Comparison of ENCODE assay signal across 8 cellular contexts in genomic region chr22:49930596-49931412, GRCh38. TPM values are rescaled to one million over a fixed set of nuclear protein-coding genes. Genes with fewer than 3 reads are reported as not detected.
DNase-seq lines count a peak whose midpoint lies in the region; ATAC-seq, FAIRE-seq and TF ChIP-seq lines count a peak whose summit lies in the region.

No MANE protein-coding gene starts in this region.

- H3K4me3 ChIP-seq in PC-3 (ENCODE audit: low read length) (no peak overlapping the region), adipocyte (ENCODE audit: low read length) (no peak overlapping the region), small intestine (ENCODE audit: low read depth in 1 of 2, low read length in 2 of 2) (no peak overlapping the region)

- no peak overlapping the region for H3K27ac ChIP-seq in PC-3 (ENCODE audit: low read length)
- peak overlapping the region in 1 of 2 donors; percentile 68 for H3K27ac ChIP-seq in small intestine (ENCODE audit: low read depth in 1 of 2, low read length in 1 of 2)

- CTCF ChIA-PET in PC-3 (lab: Charles Lee), result interaction anchor here (0.5 to 1.6 kb wide), 2 partner anchors 99 to 180 kb away, joined by 6 to 15 read pairs; no protein-coding TSS in a partner anchor

- H3K27me3 ChIP-seq in PC-3 (ENCODE audit: low read length), result no peaks in the 10 kb centered on the region
- no peaks in the 10 kb centered on the region for H3K27me3 ChIP-seq in adipocyte (replicated peaks; ENCODE audit: control insufficient read depth, insufficient read depth, low read length)
- H3K27me3 ChIP-seq in small intestine (ENCODE audit: control insufficient read depth in 2 of 2, insufficient read depth in 2 of 2, low read length in 2 of 2), result no peaks in the 10 kb centered on the region

- no TSS peak for BruUV-seq in PC-3 (replicated peaks; lab: Mats Ljungman, UMichigan)

- H3K9me3 ChIP-seq in PC-3 (ENCODE audit: low read length), result no peaks in the 10 kb centered on the region
- no peaks in the 10 kb centered on the region for H3K9me3 ChIP-seq in adipocyte (ENCODE audit: control insufficient read depth, low read length)
- H3K9me3 ChIP-seq in small intestine (ENCODE audit: control insufficient read depth, low read depth), result no peaks in the 10 kb centered on the region

- no peaks in the 10 kb centered on the region for H4K20me1 ChIP-seq in PC-3 (ENCODE audit: low read length)

- POLR2A ChIA-PET in PC-3 (lab: Charles Lee; ENCODE audit: unreplicated experiment), result no interaction called here

- TF ChIP-seq CTCF in PC-3 (conservative IDR thresholded peaks at IDR 0.05; ENCODE audit: low read depth, low read length), result peak; percentile 78

- no peaks in the 10 kb centered on the region for H3F3A ChIP-seq in PC-3 (ENCODE audit: low read length, unreplicated experiment)

- no peak for FAIRE-seq in small intestine (lab: Jason Lieb, UNC)

- intact Hi-C loops in PC-3 (cut with micrococcal nuclease) (loop anchor here (1.0 to 5.0 kb wide), 3 partner anchors 61 to 211 kb away; no protein-coding TSS in a partner anchor), left cardiac atrium (cut with DNase I) (loop anchor here (1.0 to 5.0 kb wide), 3 partner anchors 41 to 62 kb away; no protein-coding TSS in a partner anchor)

- peak overlapping the region; percentile 39; the same call in 1 of the 2 replicates for H3K4me2 ChIP-seq in PC-3 (ENCODE audit: low read length)

- no peaks in the 10 kb centered on the region for H3K9me2 ChIP-seq in PC-3 (replicated peaks; ENCODE audit: low read length)

- no peak overlapping the region for H3K9ac ChIP-seq in PC-3 (ENCODE audit: low read length)
- no peak overlapping the region for H3K9ac ChIP-seq in adipocyte (ENCODE audit: low read length)

- WGBS in small intestine, 3 donors, result 47 to 50% (median 48%) methylated on average over 14 of the region's 14 CpGs

- H2AFZ ChIP-seq in PC-3 (ENCODE audit: low read length), result no peak overlapping the region

- DNase-seq in DMS79 treated with DMSO at 0.1 percent for 48 hours (lab: John Stamatoyannopoulos, UW) (peak; percentile 65), DMS79 (lab: John Stamatoyannopoulos, UW) (no peak), PC-3 (peak; percentile 85), adipocyte (ENCODE audit: low read depth) (peak; percentile 66), left cardiac atrium (peak; percentile 72), small intestine (peak; percentile 90)

- H3K36me3 ChIP-seq in PC-3 (ENCODE audit: low read depth, low read length) (no peaks in the 10 kb centered on the region), adipocyte (ENCODE audit: control insufficient read depth, insufficient read depth, low read length, severe bottlenecking) (peaks cover 3% of the 10 kb centered on the region), small intestine (ENCODE audit: control insufficient read depth in 2 of 2, insufficient read depth in 2 of 2, low read length in 2 of 2) (no peaks in the 10 kb centered on the region)

- H3K79me2 ChIP-seq in PC-3 (ENCODE audit: low read length), result no peaks in the 10 kb centered on the region

- ATAC-seq in HG03378 (IDR thresholded peaks at IDR 0.05; ENCODE audit: unreplicated experiment) (peak; percentile 44), PC-3 (peak; percentile 76), left cardiac atrium (peak; percentile 30 to 48), HG02571 (IDR thresholded peaks at IDR 0.05; ENCODE audit: unreplicated experiment) (no peak)

- H3K4me1 ChIP-seq in PC-3 (ENCODE audit: insufficient read depth, low read length) (peaks cover 18% of the 10 kb centered on the region), adipocyte (ENCODE audit: control insufficient read depth, insufficient read depth, low read length) (peaks cover 31% of the 10 kb centered on the region), small intestine (ENCODE audit: control insufficient read depth in 2 of 2, insufficient read depth in 1 of 2, low read depth in 1 of 2, low read length in 1 of 2) (peaks cover 0 to 3% of the 10 kb centered on the region in 2 donors)

RNA-seq across cellular contexts. Expression of gene CRELD2, which starts 12.4 kb away (rescaled TPM):
- 71.3 and 85.6 TPM in 2 replicates for total RNA-seq in PC-3 (2014; rRNA removed)
- 10 to 100 TPM; 30.1 to 43.7 TPM for total RNA-seq in left cardiac atrium
- 100 to 1,000 TPM in 1 of 3 donors, 10 to 100 TPM in 2; 11.9 to 107 (median 20.8) TPM for polyA plus RNA-seq in small intestine

RNA-seq across cellular contexts. Expression of gene ALG12, which starts 12.6 kb away (rescaled TPM):
- total RNA-seq in PC-3 (2014; rRNA removed), result 10.7 and 12.1 TPM in 2 replicates
- 10 to 100 TPM; 15.3 to 15.9 TPM for total RNA-seq in left cardiac atrium
- polyA plus RNA-seq in small intestine, result 10 to 100 TPM in 1 of 3 donors, 1 to 10 TPM in 2; 9.4 to 15.2 (median 9.5) TPM

RNA-seq across cellular contexts. Expression of gene PIM3, which starts 29.8 kb away (rescaled TPM):
- 61.7 and 72.8 TPM in 2 replicates for total RNA-seq in PC-3 (2014; rRNA removed)
- total RNA-seq in left cardiac atrium, result 10 to 100 TPM; 44.1 to 66.8 TPM
- polyA plus RNA-seq in small intestine, result 10 to 100 TPM; 35.7 to 72.2 (median 49.4) TPM
